Comparison of ENCODE assay signal across 8 cellular contexts in genomic region chr20:51456511-51457280, GRCh38.
A peak's percentile ranks its signal among the peaks of the same experiment; 100 is the strongest.
DNase-seq lines count a peak whose midpoint lies in the region; ATAC-seq and TF ChIP-seq lines count a peak whose summit lies in the region.

No MANE protein-coding gene starts in this region.

- peaks cover 78% of the 10 kb centered on the region for H3K36me3 Mint-ChIP-seq in activated CD8-positive, alpha-beta memory T cell treated with anti-CD3 and anti-CD28 coated beads, Interleukin-2, amount 10 ng/mL, durations not matched to agents 7 days and 5 days
- peaks cover 87% of the 10 kb centered on the region for H3K36me3 Mint-ChIP-seq in stimulated activated effector memory CD8-positive, alpha-beta T cell treated with anti-CD3 and anti-CD28 coated beads, Interleukin-12 subunit alpha, Interleukin-12 subunit beta, amount 100 ng/mL, for 72 hours

- intact Hi-C loops in left colon (cut with DNase I, micrococcal nuclease) = no loop called here

- CTCF ChIA-PET in activated CD8-positive, alpha-beta memory T cell treated with anti-CD3 and anti-CD28 coated beads, Interleukin-2, amount 10 ng/mL, durations not matched to agents 7 days and 5 days (lab: Charles Lee) = no interaction called here

- H3K27ac ChIP-seq in OCI-LY1 (ENCODE audit: low read depth, low read length, poor library complexity, severe bottlenecking) = peak overlapping the region; percentile 98

- no peak for TF ChIP-seq CTCF in OCI-LY1 (IDR thresholded peaks at IDR 0.05; ENCODE audit: low read length)

- peak overlapping the region; percentile 11; the same call in 1 of the 2 replicates for H3K9ac ChIP-seq in OCI-LY1 (ENCODE audit: low read length)

- no peaks in the 10 kb centered on the region for H3K9me2 ChIP-seq in OCI-LY1 (ENCODE audit: low read depth, low read length)

- no peaks in the 10 kb centered on the region for H3K27me3 ChIP-seq in OCI-LY1 (ENCODE audit: insufficient read depth, low read length)

- H3K4me3 ChIP-seq in OCI-LY1 (ENCODE audit: low read depth, low read length, poor library complexity, severe bottlenecking) = no peak overlapping the region

- no peak overlapping the region for H3K4me3 Mint-ChIP-seq in activated CD8-positive, alpha-beta memory T cell treated with anti-CD3 and anti-CD28 coated beads, Interleukin-2, amount 10 ng/mL, durations not matched to agents 7 days and 5 days
- H3K4me3 Mint-ChIP-seq in stimulated activated effector memory CD8-positive, alpha-beta T cell treated with anti-CD3 and anti-CD28 coated beads, Interleukin-12 subunit alpha, Interleukin-12 subunit beta, amount 100 ng/mL, for 72 hours = no peak overlapping the region

- H3K4me1 Mint-ChIP-seq in activated CD8-positive, alpha-beta memory T cell treated with anti-CD3 and anti-CD28 coated beads, Interleukin-2, amount 10 ng/mL, durations not matched to agents 7 days and 5 days = peaks cover 28% of the 10 kb centered on the region
- H3K4me1 Mint-ChIP-seq in stimulated activated effector memory CD8-positive, alpha-beta T cell treated with anti-CD3 and anti-CD28 coated beads, Interleukin-12 subunit alpha, Interleukin-12 subunit beta, amount 100 ng/mL, for 72 hours = peaks cover 31% of the 10 kb centered on the region

- H2AFZ ChIP-seq in OCI-LY1 (ENCODE audit: low read length) = no peak overlapping the region

- DNase-seq in activated CD8-positive, alpha-beta memory T cell treated with anti-CD3 and anti-CD28 coated beads, Interleukin-2, amount 10 ng/mL, durations not matched to agents 7 days and 5 days = no peak
- DNase-seq in activated CD8-positive, alpha-beta memory T cell treated with anti-CD3 and anti-CD28 coated beads for 24 hours = no peak
- DNase-seq in cerebellum (ENCODE audit: low spot score) (peak; percentile 86), left colon (peak; percentile 91), NCI-H187 (lab: John Stamatoyannopoulos, UW) (no peak)
- DNase-seq in stimulated activated effector memory CD8-positive, alpha-beta T cell treated with anti-CD3 and anti-CD28 coated beads, Interleukin-12 subunit alpha, Interleukin-12 subunit beta, amount 100 ng/mL, for 72 hours (ENCODE audit: low spot score in 2 of 2) = no peak

- peaks cover 9% of the 10 kb centered on the region for H3K9me3 ChIP-seq in OCI-LY1 (ENCODE audit: low read length)

- no peaks in the 10 kb centered on the region for H4K20me1 ChIP-seq in OCI-LY1 (ENCODE audit: insufficient read depth, low read length)

- H3K36me3 ChIP-seq in OCI-LY1 (ENCODE audit: insufficient read depth, low read length) = peaks cover 63% of the 10 kb centered on the region

- no peaks in the 10 kb centered on the region for H3K27me3 Mint-ChIP-seq in activated CD8-positive, alpha-beta memory T cell treated with anti-CD3 and anti-CD28 coated beads, Interleukin-2, amount 10 ng/mL, durations not matched to agents 7 days and 5 days

- no peak overlapping the region for H3K4me2 ChIP-seq in OCI-LY1 (ENCODE audit: low read length)

- peak overlapping the region; percentile 62 for H3K27ac Mint-ChIP-seq in activated CD8-positive, alpha-beta memory T cell treated with anti-CD3 and anti-CD28 coated beads, Interleukin-2, amount 10 ng/mL, durations not matched to agents 7 days and 5 days
- peak overlapping the region; percentile 82 for H3K27ac Mint-ChIP-seq in stimulated activated effector memory CD8-positive, alpha-beta T cell treated with anti-CD3 and anti-CD28 coated beads, Interleukin-12 subunit alpha, Interleukin-12 subunit beta, amount 100 ng/mL, for 72 hours

- no peak for ATAC-seq in activated CD8-positive, alpha-beta memory T cell treated with anti-CD3 and anti-CD28 coated beads, Interleukin-2, amount 10 ng/mL, durations not matched to agents 7 days and 5 days
- peak; percentile 94 for ATAC-seq in left colon
- no peak for ATAC-seq in stimulated activated effector memory CD8-positive, alpha-beta T cell treated with anti-CD3 and anti-CD28 coated beads, Interleukin-12 subunit alpha, Interleukin-12 subunit beta, amount 100 ng/mL, for 72 hours
- no peak for ATAC-seq in GM21447 (IDR thresholded peaks at IDR 0.05; ENCODE audit: unreplicated experiment)

- H3F3A ChIP-seq in OCI-LY1 (ENCODE audit: insufficient read depth, low read length) = no peaks in the 10 kb centered on the region

- peaks cover 53% of the 10 kb centered on the region for H3K4me1 ChIP-seq in OCI-LY1 (ENCODE audit: insufficient read depth, low read length, severe bottlenecking)

- peaks cover 2% of the 10 kb centered on the region for H3K9me3 Mint-ChIP-seq in activated CD8-positive, alpha-beta memory T cell treated with anti-CD3 and anti-CD28 coated beads, Interleukin-2, amount 10 ng/mL, durations not matched to agents 7 days and 5 days (ENCODE audit: low read depth)
- no peaks in the 10 kb centered on the region for H3K9me3 Mint-ChIP-seq in stimulated activated effector memory CD8-positive, alpha-beta T cell treated with anti-CD3 and anti-CD28 coated beads, Interleukin-12 subunit alpha, Interleukin-12 subunit beta, amount 100 ng/mL, for 72 hours

- H3K79me2 ChIP-seq in OCI-LY1 (ENCODE audit: insufficient read depth, low read length) = no peaks in the 10 kb centered on the region

Comparison
In these comparisons a context has a peak if more than half of its experiments do, and no peak if none do; other contexts are left out.
1. DNase-seq: peak in cerebellum (single experiment) and left colon (2 of 2); none in activated CD8-positive, alpha-beta memory T cell treated with anti-CD3 and anti-CD28 coated beads, Interleukin-2, amount 10 ng/mL, durations not matched to agents 7 days and 5 days (single experiment), activated CD8-positive, alpha-beta memory T cell treated with anti-CD3 and anti-CD28 coated beads for 24 hours (single experiment), stimulated activated effector memory CD8-positive, alpha-beta T cell treated with anti-CD3 and anti-CD28 coated beads, Interleukin-12 subunit alpha, Interleukin-12 subunit beta, amount 100 ng/mL, for 72 hours (0 of 2) and NCI-H187 (0 of 2).